In the genomic region with DNA sequence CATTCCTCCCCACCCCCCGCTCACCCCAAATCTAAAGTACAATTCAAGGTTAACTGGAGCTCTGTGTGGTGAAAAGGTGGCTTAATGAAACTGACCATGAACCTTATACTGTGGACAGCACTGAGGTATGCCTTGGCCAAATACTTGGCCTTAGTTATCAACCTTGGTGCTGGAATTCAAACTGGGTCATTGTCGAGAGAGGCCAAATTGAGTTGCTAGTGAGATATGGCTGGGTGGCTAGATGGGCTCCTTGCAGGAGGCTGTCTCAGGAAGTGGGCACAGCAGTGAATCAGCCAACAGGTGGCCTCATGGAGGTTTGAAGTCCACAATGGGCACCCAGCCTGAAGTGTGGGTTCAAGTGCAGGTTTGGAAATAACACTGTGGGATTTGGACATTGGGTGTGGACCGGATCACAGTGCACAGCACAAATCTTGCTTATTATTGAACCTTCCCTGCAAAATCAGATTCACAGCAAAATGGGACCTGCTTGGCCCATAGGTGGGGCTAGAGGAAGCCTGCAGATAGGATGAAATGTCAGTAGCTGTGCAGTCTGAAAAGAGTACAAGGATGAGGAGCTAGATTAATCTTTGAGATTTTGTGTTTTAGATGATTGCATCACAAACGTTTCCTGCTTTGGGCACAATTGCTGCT, we compare ENCODE assay signal across 8 cellular contexts. TPM values are rescaled to one million over a fixed set of nuclear protein-coding genes. Genes with fewer than 3 reads are reported as not detected.
DNase-seq lines count a peak whose midpoint lies in the region; ATAC-seq, FAIRE-seq and TF ChIP-seq lines count a peak whose summit lies in the region.

No MANE protein-coding gene starts in this region.

- H3K9me3 ChIP-seq in K562 (replicated peaks; ENCODE audit: control insufficient read depth, insufficient read depth, low read depth, low read length), result no peaks in the 10 kb centered on the region
- no peaks in the 10 kb centered on the region for H3K9me3 ChIP-seq in T-helper 17 cell (ENCODE audit: control insufficient read depth, low read length, poor library complexity, severe bottlenecking)

- H3K4me1 Mint-ChIP-seq in mesothelial cell of epicardium (peaks cover 64% of the 10 kb centered on the region), T-helper 17 cell (no peaks in the 10 kb centered on the region)

- H3K9ac ChIP-seq in K562 (ENCODE audit: insufficient read depth in 1 of 2, low read depth in 2 of 2, low read length in 2 of 2), result no peak overlapping the region

- H3K27me3 ChIP-seq in K562 (ENCODE audit: control insufficient read depth in 2 of 2, insufficient read depth in 2 of 2, low read length in 2 of 2), result no peaks in the 10 kb centered on the region

- no peaks in the 10 kb centered on the region for H3K9me1 ChIP-seq in K562 (ENCODE audit: control insufficient read depth, insufficient read depth, low read length)

- no peaks in the 10 kb centered on the region for H3K36me3 ChIP-seq in K562 (ENCODE audit: control insufficient read depth, insufficient read depth, low read length)

- in situ Hi-C loops in KBM-7 (cut with MboI; ENCODE audit: low pct_unique_long_range_greater_than_20kb, low sequenced_read_pairs), result no loop called here
- in situ Hi-C loops in K562 (cut with MboI), result no loop called here

- peak; percentile 38 for DNase-seq in KBM-7
- DNase-seq in K562 (ENCODE audit: extremely low read depth in 1 of 4, low spot score in 3 of 4), result peak in 1 of 4 experiments; percentile 9
- no peak for DNase-seq in mesothelial cell of epicardium (ENCODE audit: low spot score in 2 of 2, unreplicated experiment in 2 of 2)
- no peak for DNase-seq in germinal center (ENCODE audit: low spot score)
- no peak for DNase-seq in RCC 7860 (ENCODE audit: low spot score)
- no peak for DNase-seq in T-helper 17 cell
- no peak for DNase-seq in omental fat pad (ENCODE audit: low spot score)

- no peaks in the 10 kb centered on the region for H3K79me2 ChIP-seq in K562 (ENCODE audit: control insufficient read depth, insufficient read depth, low read length)

- no peak overlapping the region for H3K27ac ChIP-seq in K562 (ENCODE audit: extremely low read depth, low read depth, low read length)

- ATAC-seq in K562 (peak; percentile 58), T-helper 17 cell (no peak), omental fat pad (ENCODE audit: low FRiP score) (no peak)

- TF ChIP-seq CTCF in GM12875 (IDR thresholded peaks at IDR 0.05; ENCODE audit: borderline replicate concordance, insufficient read depth, low read depth, low read length) (peak; percentile 54; the same call in 1 of the 2 replicates), K562 (IDR thresholded peaks at IDR 0.05 in 2 of 3, conservative IDR thresholded peaks at IDR 0.05 in 1 of 3; ENCODE audit: insufficient read depth in 2 of 3, low read depth in 1 of 3, low read length in 3 of 3) (peak in 2 of 3 experiments; percentile 17 to 35; a peak in 2 of 6 replicates), mesothelial cell of epicardium (IDR thresholded peaks at IDR 0.05; ENCODE audit: unreplicated experiment) (peak; percentile 23), omental fat pad (IDR thresholded peaks at IDR 0.05) (no peak)

- TF ChIP-seq POLR2A in K562 (conservative IDR thresholded peaks at IDR 0.05), result no peak

- no peak for TF ChIP-seq RAD21 in K562 (CRISPR knock-in tag; conservative IDR thresholded peaks at IDR 0.05 in 1 of 2, IDR thresholded peaks at IDR 0.05 in 1 of 2)

- H3K9me3 Mint-ChIP-seq in mesothelial cell of epicardium, result no peaks in the 10 kb centered on the region

- H3K4me3 Mint-ChIP-seq in mesothelial cell of epicardium (no peak overlapping the region), T-helper 17 cell (no peak overlapping the region)

- H3K27ac Mint-ChIP-seq in mesothelial cell of epicardium (peak overlapping the region; percentile 50), T-helper 17 cell (no peak overlapping the region)

- intact Hi-C loops in K562 (cut with micrococcal nuclease), result no loop called here

- no peak overlapping the region for H2AFZ ChIP-seq in K562 (ENCODE audit: low read depth, low read length)

- POLR2A ChIA-PET in K562 (lab: Yijun Ruan, JAX), result interaction anchor here (0.6 kb wide), 1 partner anchor 296 kb away, joined by 3 read pairs; no protein-coding TSS in a partner anchor

- 7% methylated on average over 3 of the region's 4 CpGs for WGBS in K562 (ENCODE audit: insufficient coverage, low coverage, missing lambda C conversion rate)

- H3K27me3 Mint-ChIP-seq in mesothelial cell of epicardium (ENCODE audit: low read depth), result no peaks in the 10 kb centered on the region
- H3K27me3 Mint-ChIP-seq in T-helper 17 cell, result no peaks in the 10 kb centered on the region

- no peaks in the 10 kb centered on the region for H3K4me1 ChIP-seq in K562 (replicated peaks in 1 of 2; ENCODE audit: control insufficient read depth in 2 of 2, insufficient read depth in 2 of 2, low read length in 2 of 2)

- BruUV-seq in K562 (replicated peaks; lab: Mats Ljungman, UMichigan), result no TSS peak

- no peak overlapping the region for H3K4me3 ChIP-seq in GM12875 (ENCODE audit: low read depth, low read length)
- no peak overlapping the region for H3K4me3 ChIP-seq in K562

- no peak overlapping the region for H3K4me2 ChIP-seq in K562 (ENCODE audit: insufficient read depth, low read length)

- CTCF ChIA-PET in K562 (lab: Yijun Ruan, JAX; ENCODE audit: low intra/inter-chr PET ratio), result no interaction called here

- TF ChIP-seq EP300 in K562 (IDR thresholded peaks at IDR 0.05; ENCODE audit: low read length), result no peak

- no peaks in the 10 kb centered on the region for H4K20me1 ChIP-seq in K562 (replicated peaks; ENCODE audit: control insufficient read depth, insufficient read depth, low read length)

- FAIRE-seq in K562 (lab: Jason Lieb, UNC), result no peak
- no peak for FAIRE-seq in RCC 7860 (lab: Jason Lieb, UNC)

- H3K36me3 Mint-ChIP-seq in mesothelial cell of epicardium (no peaks in the 10 kb centered on the region), T-helper 17 cell (ENCODE audit: low read depth) (no peaks in the 10 kb centered on the region)

TF ChIP-seq in K562, 482 proteins besides CTCF, POLR2A, EP300 and RAD21 (continues in another document):
- TF ChIP-seq, protein P1, sequence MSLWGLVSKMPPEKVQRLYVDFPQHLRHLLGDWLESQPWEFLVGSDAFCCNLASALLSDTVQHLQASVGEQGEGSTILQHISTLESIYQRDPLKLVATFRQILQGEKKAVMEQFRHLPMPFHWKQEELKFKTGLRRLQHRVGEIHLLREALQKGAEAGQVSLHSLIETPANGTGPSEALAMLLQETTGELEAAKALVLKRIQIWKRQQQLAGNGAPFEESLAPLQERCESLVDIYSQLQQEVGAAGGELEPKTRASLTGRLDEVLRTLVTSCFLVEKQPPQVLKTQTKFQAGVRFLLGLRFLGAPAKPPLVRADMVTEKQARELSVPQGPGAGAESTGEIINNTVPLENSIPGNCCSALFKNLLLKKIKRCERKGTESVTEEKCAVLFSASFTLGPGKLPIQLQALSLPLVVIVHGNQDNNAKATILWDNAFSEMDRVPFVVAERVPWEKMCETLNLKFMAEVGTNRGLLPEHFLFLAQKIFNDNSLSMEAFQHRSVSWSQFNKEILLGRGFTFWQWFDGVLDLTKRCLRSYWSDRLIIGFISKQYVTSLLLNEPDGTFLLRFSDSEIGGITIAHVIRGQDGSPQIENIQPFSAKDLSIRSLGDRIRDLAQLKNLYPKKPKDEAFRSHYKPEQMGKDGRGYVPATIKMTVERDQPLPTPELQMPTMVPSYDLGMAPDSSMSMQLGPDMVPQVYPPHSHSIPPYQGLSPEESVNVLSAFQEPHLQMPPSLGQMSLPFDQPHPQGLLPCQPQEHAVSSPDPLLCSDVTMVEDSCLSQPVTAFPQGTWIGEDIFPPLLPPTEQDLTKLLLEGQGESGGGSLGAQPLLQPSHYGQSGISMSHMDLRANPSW (CRISPR knock-in tag; IDR thresholded peaks at IDR 0.05), result no peak
- TF ChIP-seq, protein P2, sequence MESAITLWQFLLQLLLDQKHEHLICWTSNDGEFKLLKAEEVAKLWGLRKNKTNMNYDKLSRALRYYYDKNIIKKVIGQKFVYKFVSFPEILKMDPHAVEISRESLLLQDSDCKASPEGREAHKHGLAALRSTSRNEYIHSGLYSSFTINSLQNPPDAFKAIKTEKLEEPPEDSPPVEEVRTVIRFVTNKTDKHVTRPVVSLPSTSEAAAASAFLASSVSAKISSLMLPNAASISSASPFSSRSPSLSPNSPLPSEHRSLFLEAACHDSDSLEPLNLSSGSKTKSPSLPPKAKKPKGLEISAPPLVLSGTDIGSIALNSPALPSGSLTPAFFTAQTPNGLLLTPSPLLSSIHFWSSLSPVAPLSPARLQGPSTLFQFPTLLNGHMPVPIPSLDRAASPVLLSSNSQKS (CRISPR knock-in tag; IDR thresholded peaks at IDR 0.05), result no peak

RNA-seq across cellular contexts. Expression of a gene that starts 5.6 kb away (rescaled TPM):
- 6.9 and 17.5 TPM in 2 replicates for total RNA-seq in K562 (2011; cell fraction: chromatin; rRNA removed; ENCODE audit: low replicate concordance)
- total RNA-seq in K562 (2011; cell fraction: nucleolus; rRNA removed), result 3.2 and 4.9 TPM in 2 replicates
- 6.4 and 10.2 TPM in 2 replicates for total RNA-seq in K562 (2011; cell fraction: nucleoplasm; rRNA removed)
- 4.8 and 7.0 TPM in 2 replicates for total RNA-seq in K562 (2014; rRNA removed)
- total RNA-seq in K562 (2014; rRNA removed; fragmentation: Illumina TruSeq; extraction: Trizol), result 7.7 and 8.1 TPM in 2 replicates
- total RNA-seq in K562 (2015; rRNA removed; fragmentation: Illumina TruSeq; extraction: Trizol), result 6.8 and 8.2 TPM in 2 replicates
- total RNA-seq in K562 (2021), result 7.4 and 9.5 TPM in 2 replicates
- polyA plus RNA-seq in K562 (2011; rRNA removed), result 1.3 and 11.4 TPM in 2 replicates
- polyA plus RNA-seq in K562 (2011; cell fraction: cytosol; rRNA removed), result 1.5 and 6.4 TPM in 2 replicates
- 1.5 and 11.1 TPM in 2 replicates for polyA plus RNA-seq in K562 (2011; cell fraction: nucleus; rRNA removed)
- polyA plus RNA-seq in K562 (2012), result 5.8 and 6.6 TPM in 2 replicates
- 6.0 and 6.4 TPM in 2 replicates for polyA plus RNA-seq in K562 (2014; fragmentation: Illumina TruSeq; extraction: Trizol)
- polyA plus RNA-seq in K562 (2014; fragmentation: Nextera tagmentation; extraction: Ambion mirVana), result 1 to 10 TPM; 1.8 to 2.5 TPM
- polyA plus RNA-seq in K562 (2014; rRNA removed), result 4.7 and 5.4 TPM in 2 replicates
- 1.7 and 23.1 TPM in 2 replicates for polyA minus RNA-seq in K562 (2011; rRNA and poly(A)+ RNA removed)
- polyA minus RNA-seq in K562 (2011; cell fraction: cytosol; rRNA and poly(A)+ RNA removed), result 5.4 and 9.4 TPM in 2 replicates
- 1.9 and 8.1 TPM in 2 replicates for polyA minus RNA-seq in K562 (2011; cell fraction: nucleus; rRNA and poly(A)+ RNA removed)
- 58.8 to 65.1 TPM (median 63.5 TPM) in 3 replicates for total RNA-seq in mesothelial cell of epicardium
- 1 to 10 TPM; 1.1 to 2.4 TPM for total RNA-seq in T-helper 17 cell
- total RNA-seq in omental fat pad, result 10 to 100 TPM; 16.1 to 27.1 (median 19.6) TPM

Comparison
In these comparisons a context has a peak if more than half of its experiments do, and no peak if none do; other contexts are left out.
1. CTCF ChIP-seq: peak in GM12875 (single experiment), K562 (2 of 3) and mesothelial cell of epicardium (single experiment); none in omental fat pad (0 of 3).